22 cellular contexts compared by ENCODE assay signal in the genomic region with DNA sequence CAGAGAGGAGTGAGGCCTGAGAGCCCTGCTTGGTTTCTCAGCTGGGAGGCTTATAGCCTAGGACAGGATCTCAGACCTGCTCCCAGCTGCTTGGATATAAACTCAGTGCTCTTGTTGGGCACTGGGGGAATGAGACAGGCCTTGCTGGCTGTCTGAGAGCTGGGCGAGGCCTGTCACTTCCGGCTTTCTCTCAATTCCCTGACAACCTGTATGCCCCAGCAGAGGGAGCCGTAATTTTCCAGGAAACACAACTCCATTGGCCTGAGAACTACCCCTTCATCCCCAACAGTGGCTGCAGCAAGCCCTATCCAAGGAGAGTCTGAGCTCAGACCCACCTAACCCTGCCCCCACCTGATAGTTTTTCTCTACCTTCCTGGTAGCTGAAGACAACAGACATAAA.
DNase-seq lines count a peak whose midpoint lies in the region; TF ChIP-seq lines count a peak whose summit lies in the region.
"Had no signal": no experiment of that assay in that cellular context is flagged by ENCODE, and none has a peak within 500 bp of the region (broad histone marks: within the 10 kb centered on the region; RNA-seq: fewer than 3 reads in every experiment).

No MANE protein-coding gene starts in this region.

- H3K27me3 ChIP-seq in H7 (ENCODE audit: control insufficient read depth, insufficient read depth, low read length), result no peaks in the 10 kb centered on the region
- H3K27me3 ChIP-seq: BLaER1 treated with 17β-estradiol and CSF1 and Interleukin-3, amounts not matched to agents 10 nM and 100 nM; uterus had no signal

- peak; percentile 35; the same call in 1 of the 2 replicates for TF ChIP-seq CTCF in 22Rv1 (IDR thresholded peaks at IDR 0.05)
- peak; percentile 53 for TF ChIP-seq CTCF in VCaP (conservative IDR thresholded peaks at IDR 0.05)

- peak; percentile 26 for DNase-seq in H7
- DNase-seq in islet precursor cell, result peak; percentile 67
- DNase-seq in NCI-H1417 treated with DMSO at 0.1 percent for 48 hours (lab: John Stamatoyannopoulos, UW), result no peak
- DNase-seq in OCI-M2 (lab: John Stamatoyannopoulos, UW; ENCODE audit: unreplicated experiment), result no peak
- DNase-seq in stimulated activated CD4-positive, alpha-beta T cell treated with anti-CD3 and anti-CD28 coated beads, Interleukin-2, amount 100 ng/mL, for 48 hours, result no peak
- no peak for DNase-seq in NCI-H1417 (lab: John Stamatoyannopoulos, UW)
- DNase-seq: ACHN; activated CD4-positive, CD25-positive, alpha-beta regulatory T cell treated with anti-CD3 and anti-CD28 coated beads, Interleukin-2, amount 50 U/mL, for 72 hours; activated CD8-positive, alpha-beta T cell treated with anti-CD3 and anti-CD28 coated beads for 36 hours; activated effector memory CD4-positive, alpha-beta T cell treated with anti-CD3 and anti-CD28 coated beads, Interleukin-2, amount 50 U/mL, for 16 hours; activated T-cell treated with anti-CD3 and anti-CD28 coated beads for 4 hours; cerebellar nuclear complex; Kasumi-1; NCI-H1930; nucleus accumbens; retina; RPMI8226; T1000; uterus had no signal

- H3K36me3 ChIP-seq in H7 (replicated peaks; ENCODE audit: control insufficient read depth, insufficient read depth, low read length), result no peaks in the 10 kb centered on the region
- H3K36me3 ChIP-seq: BLaER1 treated with 17β-estradiol and CSF1 and Interleukin-3, amounts not matched to agents 10 nM and 100 nM; uterus had no signal

- H3K27ac ChIP-seq in 22Rv1 (no peak overlapping the region), VCaP (no peak overlapping the region)
- H3K27ac ChIP-seq: BLaER1 treated with 17β-estradiol and CSF1 and Interleukin-3, amounts not matched to agents 10 nM and 100 nM; uterus had no signal

- H3K4me3 ChIP-seq in H7 (ENCODE audit: insufficient read depth, low read depth, low read length), result no peak overlapping the region
- H3K4me3 ChIP-seq: BLaER1 treated with 17β-estradiol and CSF1 and Interleukin-3, amounts not matched to agents 10 nM and 100 nM; uterus had no signal

Comparison
In these comparisons a context has a peak if more than half of its experiments do, and no peak if none do; other contexts are left out.
1. DNase-seq: peak in H7 (single experiment) and islet precursor cell (single experiment); none in NCI-H1417 treated with DMSO at 0.1 percent for 48 hours (single experiment), OCI-M2 (single experiment), stimulated activated CD4-positive, alpha-beta T cell treated with anti-CD3 and anti-CD28 coated beads, Interleukin-2, amount 100 ng/mL, for 48 hours (0 of 2) and NCI-H1417 (0 of 3).